21 cellular contexts compared by ENCODE assay signal in the genomic region with DNA sequence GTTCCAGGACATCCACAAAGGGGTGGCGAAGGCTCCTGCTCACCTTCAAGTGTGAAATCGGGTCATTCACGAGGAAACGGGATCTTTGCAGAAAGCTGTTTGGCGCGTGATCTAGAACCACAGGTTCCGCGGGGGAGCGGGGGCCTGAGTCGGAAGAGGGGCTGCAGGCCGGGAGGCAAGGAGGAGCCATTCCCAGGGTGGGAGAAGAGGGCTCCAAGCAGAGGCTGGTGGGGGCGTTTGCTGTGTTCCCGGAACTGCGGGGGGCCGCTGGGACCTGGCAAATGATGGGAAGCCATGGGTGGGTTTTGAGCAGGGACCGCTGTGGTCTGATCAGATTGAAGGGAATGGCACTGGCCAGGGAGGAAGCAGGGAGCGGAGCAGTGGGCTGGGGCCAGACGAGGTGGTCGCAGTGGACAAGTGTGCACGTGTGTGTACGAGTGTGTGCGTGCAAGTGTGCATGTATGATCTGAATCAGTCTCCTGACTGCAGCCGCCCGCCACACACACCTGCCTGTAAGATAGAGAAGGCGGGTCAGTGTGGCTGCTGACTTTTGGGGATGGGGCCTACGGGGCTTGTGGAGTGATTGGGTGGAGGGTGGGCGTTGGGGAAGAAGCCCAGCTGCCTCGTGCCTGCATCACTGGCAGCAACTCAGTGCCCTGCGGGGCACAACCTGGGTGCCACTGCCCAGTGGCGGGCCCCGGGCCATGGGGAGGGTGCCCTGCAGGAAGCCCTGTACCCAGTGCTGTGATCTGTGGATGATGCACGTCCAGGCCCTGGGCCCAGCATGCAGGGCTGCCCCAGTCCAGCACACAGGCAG.
A peak's percentile ranks its signal among the peaks of the same experiment; 100 is the strongest.
DNase-seq lines count a peak whose midpoint lies in the region; ATAC-seq, FAIRE-seq and TF ChIP-seq lines count a peak whose summit lies in the region.
"Had no signal": no experiment of that assay in that cellular context is flagged by ENCODE, and none has a peak within 500 bp of the region (broad histone marks: within the 10 kb centered on the region; RNA-seq: fewer than 3 reads in every experiment).

No MANE protein-coding gene starts in this region.

- peak; percentile 15 for ATAC-seq in body of pancreas
- ATAC-seq in right lobe of liver, result peak; percentile 6 to 19 (median 12)
- ATAC-seq in GM19397 (IDR thresholded peaks at IDR 0.05; ENCODE audit: unreplicated experiment), result no peak
- no peak for ATAC-seq in GM18870 (IDR thresholded peaks at IDR 0.05; ENCODE audit: unreplicated experiment)
- ATAC-seq: activated CD8-positive, alpha-beta memory T cell treated with anti-CD3 and anti-CD28 coated beads, Interleukin-2, amount 10 ng/mL, durations not matched to agents 7 days and 5 days; GM12878; PC-3; stimulated activated effector memory CD8-positive, alpha-beta T cell treated with anti-CD3 and anti-CD28 coated beads, Interleukin-12 subunit alpha, Interleukin-12 subunit beta, amount 100 ng/mL, for 72 hours had no signal

- TF ChIP-seq POLR2A in body of pancreas (IDR thresholded peaks at IDR 0.05) (no peak), right lobe of liver (IDR thresholded peaks at IDR 0.05) (no peak)

- H3K36me3 ChIP-seq in body of pancreas (replicated peaks in 1 of 2; ENCODE audit: insufficient read depth in 1 of 2, low read depth in 2 of 2) (no peaks in the 10 kb centered on the region), right lobe of liver (no peaks in the 10 kb centered on the region), small intestine (ENCODE audit: control insufficient read depth in 2 of 2, insufficient read depth in 2 of 2, low read length in 2 of 2) (no peaks in the 10 kb centered on the region)

- H3K27ac ChIP-seq in body of pancreas, result no peak overlapping the region
- peak overlapping the region in 2 of 3 donors; percentile 49 to 58 for H3K27ac ChIP-seq in right lobe of liver
- H3K27ac ChIP-seq in small intestine (ENCODE audit: low read depth in 1 of 2, low read length in 1 of 2), result no peak overlapping the region
- H3K27ac ChIP-seq: C4-2B, SK-N-MC had no signal

- intact Hi-C loops in body of pancreas (cut with DNase I) (no loop called here), right lobe of liver (cut with DNase I) (no loop called here)

- peak; percentile 48 for DNase-seq in activated effector memory CD4-positive, alpha-beta T cell treated with anti-CD3 and anti-CD28 coated beads, Interleukin-2, amount 50 U/mL, for 16 hours
- no peak for DNase-seq in activated effector memory CD4-positive, alpha-beta T cell treated with Interleukin-2 at 50 U/mL for 16 hours
- DNase-seq in body of pancreas (peak; percentile 0 to 7 (median 4)), right lobe of liver (peak; percentile 16 to 50 (median 44)), small intestine (no peak)
- DNase-seq in stimulated activated CD8-positive, alpha-beta memory T cell treated with anti-CD3 and anti-CD28 coated beads, Interleukin-4, amount 100 ng/mL, for 48 hours, result peak; percentile 11
- DNase-seq: activated CD8-positive, alpha-beta memory T cell treated with anti-CD3 and anti-CD28 coated beads, Interleukin-2, amount 10 ng/mL, durations not matched to agents 7 days and 5 days; cortex of kidney; foreskin fibroblast; GDM1; NCI-H146; NCI-H748 treated with DMSO at 0.1 percent for 48 hours; PC-3; T-helper 9 cell had no signal

- H3K4me3 ChIP-seq in body of pancreas (no peak overlapping the region), right lobe of liver (no peak overlapping the region), small intestine (ENCODE audit: low read depth in 1 of 2, low read length in 2 of 2) (no peak overlapping the region)
- H3K4me3 ChIP-seq: GM12878, lung, SK-N-MC had no signal

- H3K4me1 ChIP-seq in body of pancreas, result no peaks in the 10 kb centered on the region
- H3K4me1 ChIP-seq in right lobe of liver, result peaks cover 0 to 33% (median 15%) of the 10 kb centered on the region in 4 donors
- peaks cover 0 to 6% of the 10 kb centered on the region in 2 donors for H3K4me1 ChIP-seq in small intestine (ENCODE audit: control insufficient read depth in 2 of 2, insufficient read depth in 1 of 2, low read depth in 1 of 2, low read length in 1 of 2)

- TF ChIP-seq CTCF in body of pancreas (IDR thresholded peaks at IDR 0.05) (no peak), right lobe of liver (IDR thresholded peaks at IDR 0.05) (no peak)

- H3K9me3 ChIP-seq in body of pancreas (no peaks in the 10 kb centered on the region), right lobe of liver (no peaks in the 10 kb centered on the region), small intestine (ENCODE audit: control insufficient read depth, low read depth) (no peaks in the 10 kb centered on the region)

- H3K27me3 ChIP-seq in body of pancreas, result no peaks in the 10 kb centered on the region
- H3K27me3 ChIP-seq in right lobe of liver, result no peaks in the 10 kb centered on the region
- no peaks in the 10 kb centered on the region for H3K27me3 ChIP-seq in small intestine (ENCODE audit: control insufficient read depth in 2 of 2, insufficient read depth in 2 of 2, low read length in 2 of 2)

- WGBS in body of pancreas, 2 donors, result 88 to 90% methylated on average over 24 to 32 of the region's 32 CpGs
- WGBS in right lobe of liver (ENCODE audit: insufficient coverage, low coverage, low lambda C conversion rate, missing lambda C conversion rate), result 95% methylated on average over 13 of the region's 32 CpGs
- 90 to 92% (median 91%) methylated on average over 32 of the region's 32 CpGs for WGBS in small intestine, 3 donors

- no peak for FAIRE-seq in small intestine (lab: Jason Lieb, UNC)
- FAIRE-seq: GM12878 had no signal

Comparison
In these comparisons a context has a peak if more than half of its experiments do, and no peak if none do; other contexts are left out.
1. DNase-seq: peak in activated effector memory CD4-positive, alpha-beta T cell treated with anti-CD3 and anti-CD28 coated beads, Interleukin-2, amount 50 U/mL, for 16 hours (single experiment), body of pancreas (4 of 4), right lobe of liver (3 of 3) and stimulated activated CD8-positive, alpha-beta memory T cell treated with anti-CD3 and anti-CD28 coated beads, Interleukin-4, amount 100 ng/mL, for 48 hours (single experiment); none in activated effector memory CD4-positive, alpha-beta T cell treated with Interleukin-2 at 50 U/mL for 16 hours (single experiment) and small intestine (single experiment).
2. ATAC-seq: peak in body of pancreas (single experiment) and right lobe of liver (4 of 4); none in GM19397 (single experiment) and GM18870 (single experiment).
3. H3K27ac ChIP-seq: peak in right lobe of liver (2 of 3); none in body of pancreas (0 of 4) and small intestine (0 of 2).